Comparison of ENCODE assay signal across 8 cellular contexts in genomic region chr6:81753709-81754678, GRCh38. TPM values are rescaled to one million over a fixed set of nuclear protein-coding genes. Genes with fewer than 3 reads are reported as not detected.
DNase-seq lines count a peak whose midpoint lies in the region; ATAC-seq and TF ChIP-seq lines count a peak whose summit lies in the region.

No MANE protein-coding gene starts in this region.

- no peaks in the 10 kb centered on the region for H3K4me1 ChIP-seq in fibroblast of lung (ENCODE audit: control insufficient read depth, extremely low read depth, insufficient read depth, low read length)

- H3K36me3 Mint-ChIP-seq in natural killer cell treated with Interleukin-12 subunit alpha and Interleukin-12 subunit beta and Interleukin-15 and Interleukin-18, amount 100 ng/mL, for 72 hours: peaks cover 4% of the 10 kb centered on the region

- H3K4me1 Mint-ChIP-seq in natural killer cell treated with Interleukin-12 subunit alpha and Interleukin-12 subunit beta and Interleukin-15 and Interleukin-18, amount 100 ng/mL, for 72 hours (ENCODE audit: low read depth in 2 of 2): peaks cover 34 to 39% of the 10 kb centered on the region in 2 donors

- H3K36me3 ChIP-seq in fibroblast of lung (ENCODE audit: control insufficient read depth, insufficient read depth, low read length): no peaks in the 10 kb centered on the region

- peaks cover 28% of the 10 kb centered on the region for H3K79me2 ChIP-seq in fibroblast of lung (ENCODE audit: control insufficient read depth, insufficient read depth, low read length)

- H3K9me3 Mint-ChIP-seq in natural killer cell treated with Interleukin-12 subunit alpha and Interleukin-12 subunit beta and Interleukin-15 and Interleukin-18, amount 100 ng/mL, for 72 hours: no peaks in the 10 kb centered on the region

- H3K4me3 ChIP-seq in AG09309 (ENCODE audit: control insufficient read depth, low read depth, low read length): peak overlapping the region; percentile 69
- H3K4me3 ChIP-seq in fibroblast of lung (replicated peaks in 1 of 4; ENCODE audit: control extremely low read depth in 1 of 4, insufficient read depth in 1 of 4, low read depth in 3 of 4, low read length in 4 of 4): peak overlapping the region; percentile 76 to 90 (median 84)

- DNase-seq in AG09309 (ENCODE audit: low read depth) (no peak), fibroblast of lung (ENCODE audit: low read depth in 2 of 2) (peak; percentile 52 to 61)
- DNase-seq in activated T-helper 1 cell treated with anti-CD3 and anti-CD28 coated beads, Interleukin-2, amount 50 U/mL, for 16 hours (ENCODE audit: low read depth in 1 of 2, low spot score in 1 of 2): peak; percentile 73 to 75
- DNase-seq in natural killer cell treated with Interleukin-12 subunit alpha and Interleukin-12 subunit beta and Interleukin-15 and Interleukin-18, amount 100 ng/mL, for 72 hours (ENCODE audit: low spot score): peak; percentile 90
- peak; percentile 81 to 92 (median 86) for DNase-seq in stimulated activated naive CD4-positive, alpha-beta T cell (lab: John Stamatoyannopoulos, UW)

- no peaks in the 10 kb centered on the region for H3K27me3 ChIP-seq in fibroblast of lung (ENCODE audit: control insufficient read depth, insufficient read depth, low read length)

- H3K27ac Mint-ChIP-seq in natural killer cell treated with Interleukin-12 subunit alpha and Interleukin-12 subunit beta and Interleukin-15 and Interleukin-18, amount 100 ng/mL, for 72 hours: peak overlapping the region; percentile 83 to 95

- H3K4me2 ChIP-seq in fibroblast of lung (ENCODE audit: extremely low read depth, insufficient read depth, low read length): peak overlapping the region; percentile 91

- TF ChIP-seq CTCF in AG09309 (IDR thresholded peaks at IDR 0.05; ENCODE audit: control insufficient read depth, insufficient read depth, low read depth, low read length, missing control alignments): peak; percentile 70
- peak; percentile 61 to 69 for TF ChIP-seq CTCF in fibroblast of lung (conservative IDR thresholded peaks at IDR 0.05 in 1 of 2, IDR thresholded peaks at IDR 0.05 in 1 of 2; ENCODE audit: low read depth in 1 of 2, low read length in 2 of 2)

- no peaks in the 10 kb centered on the region for H3K9me3 ChIP-seq in fibroblast of lung (ENCODE audit: control insufficient read depth, insufficient read depth, low read depth, low read length)

- H3K4me3 Mint-ChIP-seq in natural killer cell treated with Interleukin-12 subunit alpha and Interleukin-12 subunit beta and Interleukin-15 and Interleukin-18, amount 100 ng/mL, for 72 hours: peak overlapping the region; percentile 97

- H3K9ac ChIP-seq in fibroblast of lung (ENCODE audit: insufficient read depth, low read length): peak overlapping the region; percentile 92

- H4K20me1 ChIP-seq in fibroblast of lung (ENCODE audit: control insufficient read depth, extremely low read depth, insufficient read depth, low read length): no peaks in the 10 kb centered on the region

- H2AFZ ChIP-seq in fibroblast of lung (ENCODE audit: low read length): peak overlapping the region; percentile 76

- H3K27ac ChIP-seq in fibroblast of lung (ENCODE audit: insufficient read depth, low read length): peak overlapping the region; percentile 96

- H3K27me3 Mint-ChIP-seq in natural killer cell treated with Interleukin-12 subunit alpha and Interleukin-12 subunit beta and Interleukin-15 and Interleukin-18, amount 100 ng/mL, for 72 hours: peaks cover 5 to 6% of the 10 kb centered on the region in 2 donors

- peak; percentile 19 for ATAC-seq in GM19351 (IDR thresholded peaks at IDR 0.05; ENCODE audit: unreplicated experiment)
- ATAC-seq in HG03457 (IDR thresholded peaks at IDR 0.05; ENCODE audit: unreplicated experiment): peak; percentile 39
- peak; percentile 76 to 78 for ATAC-seq in natural killer cell treated with Interleukin-12 subunit alpha and Interleukin-12 subunit beta and Interleukin-15 and Interleukin-18, amount 100 ng/mL, for 72 hours

TF ChIP-seq in PFSK-1, 5 proteins besides CTCF, POLR2A, EP300 and RAD21:
- TF ChIP-seq POLR2AphosphoS5 (IDR thresholded peaks at IDR 0.05; ENCODE audit: low read depth, low read length): no peak
- TF ChIP-seq SIN3A (IDR thresholded peaks at IDR 0.05; ENCODE audit: borderline replicate concordance, insufficient read depth, low read length): no peak
- TF ChIP-seq, protein P1, sequence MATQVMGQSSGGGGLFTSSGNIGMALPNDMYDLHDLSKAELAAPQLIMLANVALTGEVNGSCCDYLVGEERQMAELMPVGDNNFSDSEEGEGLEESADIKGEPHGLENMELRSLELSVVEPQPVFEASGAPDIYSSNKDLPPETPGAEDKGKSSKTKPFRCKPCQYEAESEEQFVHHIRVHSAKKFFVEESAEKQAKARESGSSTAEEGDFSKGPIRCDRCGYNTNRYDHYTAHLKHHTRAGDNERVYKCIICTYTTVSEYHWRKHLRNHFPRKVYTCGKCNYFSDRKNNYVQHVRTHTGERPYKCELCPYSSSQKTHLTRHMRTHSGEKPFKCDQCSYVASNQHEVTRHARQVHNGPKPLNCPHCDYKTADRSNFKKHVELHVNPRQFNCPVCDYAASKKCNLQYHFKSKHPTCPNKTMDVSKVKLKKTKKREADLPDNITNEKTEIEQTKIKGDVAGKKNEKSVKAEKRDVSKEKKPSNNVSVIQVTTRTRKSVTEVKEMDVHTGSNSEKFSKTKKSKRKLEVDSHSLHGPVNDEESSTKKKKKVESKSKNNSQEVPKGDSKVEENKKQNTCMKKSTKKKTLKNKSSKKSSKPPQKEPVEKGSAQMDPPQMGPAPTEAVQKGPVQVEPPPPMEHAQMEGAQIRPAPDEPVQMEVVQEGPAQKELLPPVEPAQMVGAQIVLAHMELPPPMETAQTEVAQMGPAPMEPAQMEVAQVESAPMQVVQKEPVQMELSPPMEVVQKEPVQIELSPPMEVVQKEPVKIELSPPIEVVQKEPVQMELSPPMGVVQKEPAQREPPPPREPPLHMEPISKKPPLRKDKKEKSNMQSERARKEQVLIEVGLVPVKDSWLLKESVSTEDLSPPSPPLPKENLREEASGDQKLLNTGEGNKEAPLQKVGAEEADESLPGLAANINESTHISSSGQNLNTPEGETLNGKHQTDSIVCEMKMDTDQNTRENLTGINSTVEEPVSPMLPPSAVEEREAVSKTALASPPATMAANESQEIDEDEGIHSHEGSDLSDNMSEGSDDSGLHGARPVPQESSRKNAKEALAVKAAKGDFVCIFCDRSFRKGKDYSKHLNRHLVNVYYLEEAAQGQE (IDR thresholded peaks at IDR 0.05; ENCODE audit: insufficient read depth in 1 of 2, low read depth in 2 of 2, low read length in 2 of 2): no peak
- peak; percentile 72 for TF ChIP-seq FOXP2 (optimal IDR thresholded peaks at IDR 0.05; ENCODE audit: borderline replicate concordance, extremely low read depth, extremely low read length, insufficient read depth)
- TF ChIP-seq TAF1 (IDR thresholded peaks at IDR 0.05; ENCODE audit: borderline replicate concordance, insufficient read depth, low read length): no peak
TF ChIP-seq in PFSK-1: peak in this region for 1.

RNA-seq across cellular contexts. Expression of gene TENT5A, which starts 1.5 kb away (rescaled TPM):
- polyA plus RNA-seq in PFSK-1 (2012; ENCODE audit: insufficient read length, low read depth): 18.7 TPM
- total RNA-seq in fibroblast of lung: 24.6 and 24.9 TPM in 2 replicates
- polyA plus RNA-seq in fibroblast of lung: 8.3 and 16.6 TPM in 2 replicates
- 6.7 and 12.4 TPM in 2 replicates for polyA plus RNA-seq in fibroblast of lung (2012)
- polyA minus RNA-seq in fibroblast of lung (ENCODE audit: low replicate concordance): 1.2 and 6.9 TPM in 2 replicates
- 1 to 10 TPM; 1.5 to 8.6 TPM for total RNA-seq in natural killer cell treated with Interleukin-12 subunit alpha and Interleukin-12 subunit beta and Interleukin-15 and Interleukin-18, amount 100 ng/mL, for 72 hours

Comparison
In these comparisons a context has a peak if more than half of its experiments do, and no peak if none do; other contexts are left out.
1. ATAC-seq: peak in every context shown above with its lines; median percentile 77 in natural killer cell treated with Interleukin-12 subunit alpha and Interleukin-12 subunit beta and Interleukin-15 and Interleukin-18, amount 100 ng/mL, for 72 hours; 39 in HG03457; 19 in GM19351.